Comparison of ENCODE assay signal across 24 cellular contexts in genomic region chr3:37198547-37198946, GRCh38. TPM values are rescaled to one million over a fixed set of nuclear protein-coding genes. Genes with fewer than 3 reads are reported as not detected.
A peak's percentile ranks its signal among the peaks of the same experiment; 100 is the strongest.
DNase-seq lines count a peak whose midpoint lies in the region; ATAC-seq and TF ChIP-seq lines count a peak whose summit lies in the region.
"Had no signal": no experiment of that assay in that cellular context is flagged by ENCODE, and none has a peak within 500 bp of the region (broad histone marks: within the 10 kb centered on the region; RNA-seq: fewer than 3 reads in every experiment).

No MANE protein-coding gene starts in this region.

- H3K27ac ChIP-seq in PC-3 (ENCODE audit: low read length) (peak overlapping the region; percentile 47), fibroblast of lung (ENCODE audit: insufficient read depth, low read length) (peak overlapping the region; percentile 66), osteoblast (ENCODE audit: low read depth, low read length) (peak overlapping the region; percentile 69)
- H3K27ac ChIP-seq: heart right ventricle, upper lobe of right lung had no signal

- CTCF ChIA-PET in PC-3 (lab: Charles Lee), result no interaction called here

- H3K9me2 ChIP-seq in PC-3 (replicated peaks; ENCODE audit: low read length), result no peaks in the 10 kb centered on the region

- H3K4me3 ChIP-seq in PC-3 (ENCODE audit: low read length), result no peak overlapping the region
- no peak overlapping the region for H3K4me3 ChIP-seq in fibroblast of lung (replicated peaks in 1 of 4; ENCODE audit: control extremely low read depth in 1 of 4, insufficient read depth in 1 of 4, low read depth in 3 of 4, low read length in 4 of 4)
- no peak overlapping the region for H3K4me3 ChIP-seq in osteoblast (ENCODE audit: insufficient read depth, low read length)
- H3K4me3 ChIP-seq: dorsolateral prefrontal cortex, heart right ventricle, upper lobe of right lung had no signal

- no peaks in the 10 kb centered on the region for H3F3A ChIP-seq in PC-3 (ENCODE audit: low read length, unreplicated experiment)

- no peak for DNase-seq in PC-3
- DNase-seq in fibroblast of lung (ENCODE audit: low read depth in 2 of 2), result no peak
- no peak for DNase-seq in osteoblast (ENCODE audit: insufficient read length, low spot score, missing footprints)
- no peak for DNase-seq in NCI-H2171 (lab: John Stamatoyannopoulos, UW)
- no peak for DNase-seq in left ventricle myocardium superior
- no peak for DNase-seq in left cardiac atrium
- DNase-seq: activated CD4-positive, alpha-beta T cell treated with anti-CD3 and anti-CD28 coated beads for 36 hours; activated T-cell treated with anti-CD3 and anti-CD28 coated beads for 4 hours; Calu3; cerebellar nuclear complex; DMS79 treated with DMSO at 0.1 percent for 48 hours; dorsolateral prefrontal cortex; heart right ventricle; NCI-H1092; NCI-H187 treated with DMSO at 0.1 percent for 48 hours; NCI-H524 treated with DMSO at 0.1 percent for 48 hours; occipital lobe; Right ventricle myocardium superior; stimulated activated CD4-positive, alpha-beta T cell treated with anti-CD3 and anti-CD28 coated beads, Interleukin-12 subunit alpha, Interleukin-12 subunit beta, amount 100 ng/mL, for 4 hours; stimulated activated CD4-positive, alpha-beta T cell treated with anti-CD3 and anti-CD28 coated beads, Interleukin-4, amount 100 ng/mL, for 24 hours; substantia nigra; upper lobe of right lung had no signal

- H3K27me3 ChIP-seq in PC-3 (ENCODE audit: low read length), result no peaks in the 10 kb centered on the region
- H3K27me3 ChIP-seq in fibroblast of lung (ENCODE audit: control insufficient read depth, insufficient read depth, low read length), result no peaks in the 10 kb centered on the region
- H3K27me3 ChIP-seq in osteoblast (ENCODE audit: insufficient read depth, low read length), result no peaks in the 10 kb centered on the region
- H3K27me3 ChIP-seq: dorsolateral prefrontal cortex, heart right ventricle, upper lobe of right lung had no signal

- BruUV-seq in PC-3 (replicated peaks; lab: Mats Ljungman, UMichigan), result no TSS peak

- H3K79me2 ChIP-seq in PC-3 (ENCODE audit: low read length), result no peaks in the 10 kb centered on the region
- H3K79me2 ChIP-seq in fibroblast of lung (ENCODE audit: control insufficient read depth, insufficient read depth, low read length), result no peaks in the 10 kb centered on the region
- H3K79me2 ChIP-seq in osteoblast (ENCODE audit: insufficient read depth, low read length), result no peaks in the 10 kb centered on the region

- H3K9me3 ChIP-seq in PC-3 (ENCODE audit: low read length) (no peaks in the 10 kb centered on the region), fibroblast of lung (ENCODE audit: control insufficient read depth, insufficient read depth, low read depth, low read length) (no peaks in the 10 kb centered on the region), osteoblast (ENCODE audit: low read depth, low read length) (no peaks in the 10 kb centered on the region)
- H3K9me3 ChIP-seq: heart right ventricle, upper lobe of right lung had no signal

- H4K20me1 ChIP-seq in PC-3 (ENCODE audit: low read length) (no peaks in the 10 kb centered on the region), fibroblast of lung (ENCODE audit: control insufficient read depth, extremely low read depth, insufficient read depth, low read length) (no peaks in the 10 kb centered on the region), osteoblast (ENCODE audit: insufficient read depth, low read length) (no peaks in the 10 kb centered on the region)

- H3K36me3 ChIP-seq in PC-3 (ENCODE audit: low read depth, low read length), result no peaks in the 10 kb centered on the region
- no peaks in the 10 kb centered on the region for H3K36me3 ChIP-seq in fibroblast of lung (ENCODE audit: control insufficient read depth, insufficient read depth, low read length)
- H3K36me3 ChIP-seq in osteoblast (ENCODE audit: insufficient read depth, low read length), result no peaks in the 10 kb centered on the region
- H3K36me3 ChIP-seq: heart right ventricle, upper lobe of right lung had no signal

- ATAC-seq in PC-3 (no peak), HG02623 (IDR thresholded peaks at IDR 0.05; ENCODE audit: unreplicated experiment) (no peak), left ventricle myocardium superior (no peak), left cardiac atrium (no peak)
- ATAC-seq: activated CD4-positive, alpha-beta T cell treated with anti-CD3 and anti-CD28 coated beads for 36 hours; stimulated activated effector memory CD8-positive, alpha-beta T cell treated with anti-CD3 and anti-CD28 coated beads, Interleukin-12 subunit alpha, Interleukin-12 subunit beta, amount 100 ng/mL, for 72 hours; upper lobe of right lung had no signal

- TF ChIP-seq CTCF in PC-3 (conservative IDR thresholded peaks at IDR 0.05; ENCODE audit: low read depth, low read length), result no peak
- TF ChIP-seq CTCF in fibroblast of lung (conservative IDR thresholded peaks at IDR 0.05 in 1 of 2, IDR thresholded peaks at IDR 0.05 in 1 of 2; ENCODE audit: low read depth in 1 of 2, low read length in 2 of 2), result no peak
- no peak for TF ChIP-seq CTCF in osteoblast (IDR thresholded peaks at IDR 0.05; ENCODE audit: extremely low read depth, low read depth, low read length)

- H3K4me2 ChIP-seq in PC-3 (ENCODE audit: low read length) (no peak overlapping the region), fibroblast of lung (ENCODE audit: extremely low read depth, insufficient read depth, low read length) (no peak overlapping the region), osteoblast (ENCODE audit: insufficient read depth, low read length) (peak overlapping the region; percentile 0)

- no peak overlapping the region; the same call in 1 of the 2 replicates for H3K9ac ChIP-seq in PC-3 (ENCODE audit: low read length)
- H3K9ac ChIP-seq in fibroblast of lung (ENCODE audit: insufficient read depth, low read length), result no peak overlapping the region

- H2AFZ ChIP-seq in PC-3 (ENCODE audit: low read length) (0 out of 2 replicates have a peak overlapping the region, but pooled peaks have one; percentile 5), fibroblast of lung (ENCODE audit: low read length) (no peak overlapping the region), osteoblast (ENCODE audit: low read length) (no peak overlapping the region)

- peaks cover 3% of the 10 kb centered on the region; the same call in 1 of the 2 replicates for H3K4me1 ChIP-seq in PC-3 (ENCODE audit: insufficient read depth, low read length)
- H3K4me1 ChIP-seq in fibroblast of lung (ENCODE audit: control insufficient read depth, extremely low read depth, insufficient read depth, low read length), result peaks cover 16% of the 10 kb centered on the region
- H3K4me1 ChIP-seq in osteoblast (ENCODE audit: insufficient read depth, low read length), result peaks cover 26% of the 10 kb centered on the region
- H3K4me1 ChIP-seq: upper lobe of right lung had no signal

- POLR2A ChIA-PET in PC-3 (lab: Charles Lee; ENCODE audit: unreplicated experiment), result no interaction called here

- intact Hi-C loops in PC-3 (cut with micrococcal nuclease) (no loop called here), left ventricle myocardium superior (cut with micrococcal nuclease) (no loop called here), left cardiac atrium (cut with DNase I) (no loop called here)

RNA-seq across cellular contexts. Expression of gene LRRFIP2, which starts 24.2 kb away (rescaled TPM):
- total RNA-seq in PC-3 (2014; rRNA removed) (54.7 and 69.1 TPM in 2 replicates), fibroblast of lung (75.8 and 149 TPM in 2 replicates), osteoblast (45.1 and 71.3 TPM in 2 replicates), left ventricle myocardium superior (137 TPM), left cardiac atrium (100 to 1,000 TPM; 107 to 116 TPM)
- polyA plus RNA-seq in fibroblast of lung, result 80.5 and 83.7 TPM in 2 replicates
- polyA plus RNA-seq in fibroblast of lung (2012), result 62.8 and 63.5 TPM in 2 replicates
- 6.7 and 11.2 TPM in 2 replicates for polyA minus RNA-seq in fibroblast of lung (ENCODE audit: low replicate concordance)

RNA-seq across cellular contexts. Expression of gene GOLGA4, which starts 44.5 kb away (rescaled TPM):
- total RNA-seq in PC-3 (2014; rRNA removed) (55.9 and 66.1 TPM in 2 replicates), fibroblast of lung (73.4 and 95.1 TPM in 2 replicates), osteoblast (68.4 and 81.9 TPM in 2 replicates), left ventricle myocardium superior (193 TPM), left cardiac atrium (100 to 1,000 TPM; 146 to 170 TPM)
- 35.9 and 48.0 TPM in 2 replicates for polyA plus RNA-seq in fibroblast of lung
- 37.5 and 47.9 TPM in 2 replicates for polyA plus RNA-seq in fibroblast of lung (2012)
- polyA minus RNA-seq in fibroblast of lung (ENCODE audit: low replicate concordance), result 10.5 and 12.5 TPM in 2 replicates
